Comparison of ENCODE assay signal across 9 cellular contexts in the genomic region with DNA sequence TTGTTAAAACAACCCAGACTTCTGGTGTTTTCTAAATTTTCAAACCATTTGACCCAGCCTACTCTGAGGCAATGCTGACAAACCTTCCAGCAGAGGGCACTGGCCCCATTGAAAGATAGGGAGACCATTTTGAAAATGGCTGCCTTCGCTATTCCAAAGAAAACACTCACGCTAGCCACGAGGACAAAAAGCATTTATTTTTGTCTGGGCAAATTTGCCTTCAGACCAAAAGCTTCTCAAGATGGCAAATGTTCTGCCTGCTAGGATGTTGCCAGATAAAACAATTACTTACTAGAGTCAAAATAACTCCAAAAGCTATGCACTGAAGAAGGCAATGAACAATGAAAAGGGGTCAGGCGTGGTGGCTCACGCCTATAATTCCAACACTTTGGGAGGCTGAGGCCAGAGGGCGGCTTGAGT.
DNase-seq lines count a peak whose midpoint lies in the region; ATAC-seq, FAIRE-seq and TF ChIP-seq lines count a peak whose summit lies in the region.
"Had no signal": no experiment of that assay in that cellular context is flagged by ENCODE, and none has a peak within 500 bp of the region (broad histone marks: within the 10 kb centered on the region; RNA-seq: fewer than 3 reads in every experiment).

No MANE protein-coding gene starts in this region.

- no peaks in the 10 kb centered on the region for H4K20me1 ChIP-seq in astrocyte (ENCODE audit: insufficient read depth, low read length)

- H3K9me3 ChIP-seq in astrocyte (ENCODE audit: insufficient read depth, low read depth, low read length) (no peaks in the 10 kb centered on the region), lung (ENCODE audit: control insufficient read depth in 2 of 2, insufficient read depth in 1 of 2, low read length in 1 of 2) (no peaks in the 10 kb centered on the region)

- H3K4me1 ChIP-seq in astrocyte (ENCODE audit: insufficient read depth, low read length) (peaks cover 2% of the 10 kb centered on the region), lung (ENCODE audit: control insufficient read depth in 2 of 2, insufficient read depth in 2 of 2, low read length in 2 of 2) (no peaks in the 10 kb centered on the region)

- H3K4me2 ChIP-seq in astrocyte (ENCODE audit: low read length): no peak overlapping the region

- peak; percentile 42 for TF ChIP-seq CTCF in astrocyte (IDR thresholded peaks at IDR 0.05; ENCODE audit: insufficient read depth, low read depth, low read length)
- TF ChIP-seq CTCF in lung (IDR thresholded peaks at IDR 0.05; ENCODE audit: control extremely low read depth, extremely low read depth): no peak

- H3K27ac ChIP-seq in astrocyte (ENCODE audit: low read depth, low read length) (no peak overlapping the region), lung (ENCODE audit: low read depth in 1 of 2, low read length in 1 of 2) (no peak overlapping the region)

- peaks cover 1% of the 10 kb centered on the region for H3K9me3 Mint-ChIP-seq in astrocyte (ENCODE audit: unreplicated experiment)

- DNase-seq in COLO829 (ENCODE audit: low spot score) (peak; percentile 51), HT1080 (ENCODE audit: low read depth) (peak; percentile 6), astrocyte (ENCODE audit: low read depth) (no peak), lung (ENCODE audit: low spot score) (peak; percentile 48), DMS153 treated with DMSO at 0.1 percent for 48 hours (lab: John Stamatoyannopoulos, UW; ENCODE audit: unreplicated experiment) (no peak), T-helper 9 cell (no peak)
- DNase-seq: activated CD8-positive, alpha-beta memory T cell treated with anti-CD3 and anti-CD28 coated beads, Interleukin-2, amount 10 ng/mL, durations not matched to agents 7 days and 5 days had no signal

- H2AFZ ChIP-seq in astrocyte (ENCODE audit: low read depth, low read length): peak overlapping the region; percentile 61

- H3K36me3 Mint-ChIP-seq in astrocyte (ENCODE audit: low read depth, unreplicated experiment): no peaks in the 10 kb centered on the region
- H3K36me3 Mint-ChIP-seq: activated CD8-positive, alpha-beta memory T cell treated with anti-CD3 and anti-CD28 coated beads, Interleukin-2, amount 10 ng/mL, durations not matched to agents 7 days and 5 days had no signal

- ATAC-seq in lung (ENCODE audit: insufficient read depth, low FRiP score): peak; percentile 65
- no peak for ATAC-seq in GM19023 (IDR thresholded peaks at IDR 0.05; ENCODE audit: unreplicated experiment)
- ATAC-seq in HG03469 (IDR thresholded peaks at IDR 0.05; ENCODE audit: unreplicated experiment): no peak
- ATAC-seq: activated CD8-positive, alpha-beta memory T cell treated with anti-CD3 and anti-CD28 coated beads, Interleukin-2, amount 10 ng/mL, durations not matched to agents 7 days and 5 days had no signal

- no peaks in the 10 kb centered on the region for H3K36me3 ChIP-seq in astrocyte (ENCODE audit: insufficient read depth, low read length)
- no peaks in the 10 kb centered on the region for H3K36me3 ChIP-seq in lung (ENCODE audit: control insufficient read depth in 2 of 2, insufficient read depth in 2 of 2, low read length in 2 of 2)

- no peak overlapping the region for H3K9ac ChIP-seq in astrocyte (ENCODE audit: low read length)

- no peaks in the 10 kb centered on the region for H3K79me2 ChIP-seq in astrocyte (ENCODE audit: insufficient read depth, low read length)

- H3K4me3 Mint-ChIP-seq in astrocyte (ENCODE audit: unreplicated experiment): no peak overlapping the region
- H3K4me3 Mint-ChIP-seq: activated CD8-positive, alpha-beta memory T cell treated with anti-CD3 and anti-CD28 coated beads, Interleukin-2, amount 10 ng/mL, durations not matched to agents 7 days and 5 days had no signal

- H3K27me3 ChIP-seq in astrocyte (ENCODE audit: insufficient read depth, low read length) (no peaks in the 10 kb centered on the region), lung (ENCODE audit: control insufficient read depth, insufficient read depth) (no peaks in the 10 kb centered on the region)

- H3K4me3 ChIP-seq in astrocyte (ENCODE audit: insufficient read depth, low read depth, low read length) (no peak overlapping the region), lung (no peak overlapping the region)

- FAIRE-seq in astrocyte (lab: Jason Lieb, UNC): no peak

- no peaks in the 10 kb centered on the region for H3K4me1 Mint-ChIP-seq in astrocyte (ENCODE audit: low read depth, unreplicated experiment)
- H3K4me1 Mint-ChIP-seq: activated CD8-positive, alpha-beta memory T cell treated with anti-CD3 and anti-CD28 coated beads, Interleukin-2, amount 10 ng/mL, durations not matched to agents 7 days and 5 days had no signal

- H3K27ac Mint-ChIP-seq in astrocyte (ENCODE audit: unreplicated experiment): no peak overlapping the region
- H3K27ac Mint-ChIP-seq: activated CD8-positive, alpha-beta memory T cell treated with anti-CD3 and anti-CD28 coated beads, Interleukin-2, amount 10 ng/mL, durations not matched to agents 7 days and 5 days had no signal

- H3K27me3 Mint-ChIP-seq in astrocyte (ENCODE audit: low read depth, unreplicated experiment): peaks cover 12% of the 10 kb centered on the region
- H3K27me3 Mint-ChIP-seq: activated CD8-positive, alpha-beta memory T cell treated with anti-CD3 and anti-CD28 coated beads, Interleukin-2, amount 10 ng/mL, durations not matched to agents 7 days and 5 days had no signal

- 65 to 77% methylated on average over 6 of the region's 6 CpGs for WGBS in lung, 2 donors

Comparison
In these comparisons a context has a peak if more than half of its experiments do, and no peak if none do; other contexts are left out.
1. DNase-seq: peak in COLO829 (single experiment), HT1080 (single experiment) and lung (single experiment); none in astrocyte (single experiment), DMS153 treated with DMSO at 0.1 percent for 48 hours (single experiment) and T-helper 9 cell (single experiment).